ENCODE assay signal across 8 cellular contexts in genomic region chr15:31434418-31435255, GRCh38.
DNase-seq lines count a peak whose midpoint lies in the region; ATAC-seq and TF ChIP-seq lines count a peak whose summit lies in the region.

No MANE protein-coding gene starts in this region.

- TF ChIP-seq POLR2A in lower leg skin (IDR thresholded peaks at IDR 0.05), result no peak

- H3K36me3 Mint-ChIP-seq in T-helper 17 cell (ENCODE audit: low read depth), result no peaks in the 10 kb centered on the region

- peak overlapping the region; percentile 99 for H3K27ac Mint-ChIP-seq in T-helper 17 cell

- no peak overlapping the region for H3K4me3 ChIP-seq in lower leg skin (ENCODE audit: low read depth, poor library complexity, severe bottlenecking)

- H3K27ac ChIP-seq in caudate nucleus (ENCODE audit: low read depth, low read length), result no peak overlapping the region

- intact Hi-C loops in lower leg skin (cut with DNase I; ENCODE audit: low total_unique reads), result no loop called here

- peak; percentile 41 to 64 (median 56) for DNase-seq in T-helper 17 cell
- peak; percentile 75 for DNase-seq in amniotic epithelial cell (ENCODE audit: low read depth)
- DNase-seq in lower leg skin (ENCODE audit: low spot score in 2 of 2), result peak; percentile 75 to 95
- peak; percentile 84 to 85 for DNase-seq in stimulated activated CD8-positive, alpha-beta memory T cell treated with anti-CD3 and anti-CD28 coated beads, Interleukin-15, amount 100 ng/mL, for 48 hours (ENCODE audit: low read depth in 2 of 2)
- no peak for DNase-seq in NCI-H187 (lab: John Stamatoyannopoulos, UW)
- no peak for DNase-seq in caudate nucleus (lab: John Stamatoyannopoulos, UW)

- 21 to 27% methylated on average over 22 to 23 of the region's 23 CpGs for WGBS in lower leg skin, 2 donors

- ATAC-seq in GM18858 (IDR thresholded peaks at IDR 0.05; ENCODE audit: unreplicated experiment) (peak; percentile 27), HG03095 (IDR thresholded peaks at IDR 0.05; ENCODE audit: unreplicated experiment) (peak; percentile 39), T-helper 17 cell (peak; percentile 73)

- H3K4me1 Mint-ChIP-seq in T-helper 17 cell, result peaks cover 57% of the 10 kb centered on the region

- H3K9me3 ChIP-seq in T-helper 17 cell (ENCODE audit: control insufficient read depth, low read length, poor library complexity, severe bottlenecking), result no peaks in the 10 kb centered on the region

- H3K4me3 Mint-ChIP-seq in T-helper 17 cell, result peak overlapping the region; percentile 90

- TF ChIP-seq CTCF in lower leg skin (IDR thresholded peaks at IDR 0.05), result no peak

- no peaks in the 10 kb centered on the region for H3K27me3 Mint-ChIP-seq in T-helper 17 cell

Comparison
In these comparisons a context has a peak if more than half of its experiments do, and no peak if none do; other contexts are left out.
1. DNase-seq: peak in T-helper 17 cell (3 of 3), amniotic epithelial cell (single experiment), lower leg skin (2 of 2) and stimulated activated CD8-positive, alpha-beta memory T cell treated with anti-CD3 and anti-CD28 coated beads, Interleukin-15, amount 100 ng/mL, for 48 hours (2 of 2); none in NCI-H187 (0 of 2) and caudate nucleus (0 of 61).
2. Peak in every context shown above with its lines, with median percentiles within 50 percentile points of each other: ATAC-seq.